2 cellular contexts compared by ENCODE assay signal in the genomic region with DNA sequence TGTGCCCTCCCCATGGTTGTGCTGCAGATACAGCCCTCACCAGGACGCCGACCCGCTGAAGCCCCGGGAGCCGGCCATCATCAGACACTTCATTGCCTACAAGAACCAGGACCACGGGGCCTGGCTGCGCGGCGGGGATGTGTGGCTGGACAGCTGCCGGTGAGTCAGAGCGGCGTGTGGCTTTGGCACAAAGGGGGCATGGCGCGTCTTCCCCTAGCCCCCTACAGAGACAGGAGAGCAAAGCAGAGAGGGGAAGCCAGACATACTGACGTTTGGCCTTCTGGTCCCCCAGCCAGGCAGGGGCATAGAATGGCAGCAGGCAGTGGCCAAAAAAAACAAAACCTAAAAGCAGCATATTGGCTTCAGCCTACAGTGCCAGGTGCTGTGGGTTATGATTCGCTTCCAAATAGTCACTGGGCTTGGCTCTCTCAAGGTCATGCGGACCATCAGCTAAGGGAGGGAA.
TF ChIP-seq lines count a peak whose summit lies in the region.

No MANE protein-coding gene starts in this region.

TF ChIP-seq in HepG2, 621 proteins besides CTCF, POLR2A, EP300 and RAD21 (continued from another document):
- no peak for TF ChIP-seq ZNF224 (CRISPR knock-in tag; IDR thresholded peaks at IDR 0.05)
- no peak for TF ChIP-seq ZFP36 (IDR thresholded peaks at IDR 0.05; ENCODE audit: borderline replicate concordance, low read depth, low read length, partially characterized antibody)
- peak; percentile 42 for TF ChIP-seq AGO2 (optimal IDR thresholded peaks at IDR 0.05; ENCODE audit: low read depth, low read length)
- no peak for TF ChIP-seq SMAD3 (CRISPR knock-in tag; IDR thresholded peaks at IDR 0.05)

TF ChIP-seq in WTC11, 78 proteins besides CTCF, POLR2A, EP300 and RAD21:
- no peak for TF ChIP-seq ERG (CRISPR knock-in tag; IDR thresholded peaks at IDR 0.05)
